In genomic region chr2:233349005-233349998, GRCh38 we compare ENCODE assay signal across 8 cellular contexts. TPM values are rescaled to one million over a fixed set of nuclear protein-coding genes. Genes with fewer than 3 reads are reported as not detected.
DNase-seq lines count a peak whose midpoint lies in the region; ATAC-seq, FAIRE-seq and TF ChIP-seq lines count a peak whose summit lies in the region.
"Had no signal": no experiment of that assay in that cellular context is flagged by ENCODE, and none has a peak within 500 bp of the region (broad histone marks: within the 10 kb centered on the region; RNA-seq: fewer than 3 reads in every experiment).

No MANE protein-coding gene starts in this region.

- in situ Hi-C loops in HepG2 (cut with HindIII; ENCODE audit: extremely low pct_ligation_motif_present, low pct_unique_long_range_greater_than_20kb), result no loop called here

- no peak overlapping the region for H3K4me3 ChIP-seq in GM23338
- peak overlapping the region; percentile 34 to 59 (median 40); a peak in 5 of 6 replicates for H3K4me3 ChIP-seq in HepG2 (replicated peaks in 1 of 3; ENCODE audit: insufficient read depth in 1 of 3, low read depth in 2 of 3, low read length in 3 of 3)

- TF ChIP-seq CTCF in GM23338 (conservative IDR thresholded peaks at IDR 0.05; ENCODE audit: low read depth in 2 of 2) (no peak), HepG2 (CRISPR knock-in tag; IDR thresholded peaks at IDR 0.05) (no peak)

- H3K9me3 ChIP-seq in HepG2 (ENCODE audit: low read length), result no peaks in the 10 kb centered on the region

- H3K4me2 ChIP-seq in GM23338, result no peak overlapping the region
- peak overlapping the region; percentile 88 for H3K4me2 ChIP-seq in HepG2 (ENCODE audit: low read depth, low read length)

- H3F3A ChIP-seq in GM23338 (replicated peaks; ENCODE audit: low read depth), result no peaks in the 10 kb centered on the region

- ATAC-seq in GM18861 (IDR thresholded peaks at IDR 0.05; ENCODE audit: unreplicated experiment) (peak; percentile 55), GM23338 (no peak), HepG2 (peak; percentile 66)

- H3K9ac ChIP-seq in HepG2 (ENCODE audit: insufficient read depth, low read depth, low read length), result peak overlapping the region; percentile 26

- no peaks in the 10 kb centered on the region for H3K9me2 ChIP-seq in GM23338 (ENCODE audit: insufficient read depth)

- H3K27ac ChIP-seq in GM23338 (ENCODE audit: low read depth) (no peak overlapping the region), HepG2 (ENCODE audit: extremely low read length, insufficient read depth, low read length) (peak overlapping the region; percentile 30)

- no peak for TF ChIP-seq RAD21 in HepG2 (CRISPR knock-in tag; IDR thresholded peaks at IDR 0.05)

- H3K27ac Mint-ChIP-seq in GM23338, result no peak overlapping the region

- peak; percentile 79 for FAIRE-seq in HepG2 (lab: Jason Lieb, UNC)

- intact Hi-C loops in HepG2 (cut with micrococcal nuclease; ENCODE audit: unreplicated experiment), result no loop called here

- POLR2A ChIA-PET in HepG2 (lab: Yijun Ruan, JAX), result interaction anchor here (0.8 to 1.2 kb wide), 3 partner anchors 15 to 98 kb away, joined by 3 to 4 read pairs (median 3); partner anchors contain the start of gene ATG16L1

- 6% methylated on average over 15 of the region's 15 CpGs for WGBS in HepG2 (ENCODE audit: low lambda C conversion rate)

- TF ChIP-seq EP300 in HepG2 (IDR thresholded peaks at IDR 0.05; ENCODE audit: low read depth in 2 of 2, low read length in 2 of 2) (0 out of 4 replicates have a peak, but pooled peaks of 1 of the 2 experiments have one; percentile 8), HepG2 (CRISPR knock-in tag; IDR thresholded peaks at IDR 0.05; ENCODE audit: borderline replicate concordance) (no peak)

- peaks cover 17% of the 10 kb centered on the region for H3K27me3 ChIP-seq in GM23338 (ENCODE audit: insufficient read depth)
- no peaks in the 10 kb centered on the region; a peak in 1 of 5 replicates for H3K27me3 ChIP-seq in HepG2 (ENCODE audit: control insufficient read depth in 1 of 2, insufficient read depth in 2 of 2, low read length in 2 of 2)

- CTCF ChIA-PET in HepG2 (lab: Yijun Ruan, JAX; ENCODE audit: low intra/inter-chr PET ratio, low total read pairs), result no interaction called here

- H4K20me1 ChIP-seq in GM23338 (replicated peaks; ENCODE audit: insufficient read depth), result no peaks in the 10 kb centered on the region
- no peaks in the 10 kb centered on the region for H4K20me1 ChIP-seq in HepG2 (ENCODE audit: insufficient read depth, low read length)

- H2AFZ ChIP-seq in GM23338 (0 out of 2 replicates have a peak overlapping the region, but pooled peaks have one; percentile 23), HepG2 (ENCODE audit: low read length) (peak overlapping the region; percentile 87)

- H3K27me3 Mint-ChIP-seq in GM23338 (ENCODE audit: insufficient read depth, low read depth, poor library complexity), result peaks cover 30% of the 10 kb centered on the region

- no peaks in the 10 kb centered on the region for H3K36me3 Mint-ChIP-seq in GM23338 (ENCODE audit: low read depth)

- H3K4me1 Mint-ChIP-seq in GM23338, result peaks cover 6% of the 10 kb centered on the region

- TF ChIP-seq POLR2A in HepG2 (IDR thresholded peaks at IDR 0.05; ENCODE audit: insufficient read depth in 1 of 2, low read depth in 2 of 2, low read length in 2 of 2), result no peak

- no peaks in the 10 kb centered on the region for H3K36me3 ChIP-seq in GM23338 (ENCODE audit: insufficient read depth)
- H3K36me3 ChIP-seq in HepG2 (replicated peaks in 1 of 2; ENCODE audit: control insufficient read depth in 1 of 2, insufficient read depth in 2 of 2, low read length in 2 of 2), result no peaks in the 10 kb centered on the region

- no peak for DNase-seq in GM23338 (ENCODE audit: low spot score)
- peak; percentile 62 for DNase-seq in HepG2 (ENCODE audit: low spot score)
- DNase-seq in cortex of kidney (lab: John Stamatoyannopoulos, UW), result no peak
- DNase-seq in cerebellar nuclear complex (lab: John Stamatoyannopoulos, UW), result no peak
- no peak for DNase-seq in GM03348 (ENCODE audit: low spot score)

- H3K9me3 Mint-ChIP-seq in GM23338, result no peaks in the 10 kb centered on the region; the same call in 2 of the 3 replicates

- H3K79me2 ChIP-seq in GM23338 (replicated peaks; ENCODE audit: insufficient read depth), result no peaks in the 10 kb centered on the region
- H3K79me2 ChIP-seq in HepG2 (ENCODE audit: insufficient read depth, low read length), result no peaks in the 10 kb centered on the region

- no peaks in the 10 kb centered on the region; the same call in 1 of the 2 replicates for H3K4me1 ChIP-seq in GM23338 (ENCODE audit: insufficient read depth)
- H3K4me1 ChIP-seq in HepG2 (ENCODE audit: insufficient read depth, low read length), result peaks cover 84% of the 10 kb centered on the region

- BruUV-seq in HepG2 (replicated peaks; lab: Mats Ljungman, UMichigan), result no TSS peak

- H3K4me3 Mint-ChIP-seq in GM23338, result no peak overlapping the region

TF ChIP-seq in GM23338, 12 proteins besides CTCF, POLR2A, EP300 and RAD21:
- TF ChIP-seq ZNF331 (CRISPR knock-in tag; IDR thresholded peaks at IDR 0.05; ENCODE audit: low read depth) (no peak), JUNB (IDR thresholded peaks at IDR 0.05; ENCODE audit: unreplicated experiment) (no peak)
TF ChIP-seq in GM23338: peak in this region for 0.

TF ChIP-seq in PFSK-1, 5 proteins besides CTCF, POLR2A, EP300 and RAD21:
- TF ChIP-seq TAF1 (IDR thresholded peaks at IDR 0.05; ENCODE audit: borderline replicate concordance, insufficient read depth, low read length) (no peak), SIN3A (IDR thresholded peaks at IDR 0.05; ENCODE audit: borderline replicate concordance, insufficient read depth, low read length) (0 out of 2 replicates have a peak, but pooled peaks have one; percentile 35), FOXP2 (optimal IDR thresholded peaks at IDR 0.05; ENCODE audit: borderline replicate concordance, extremely low read depth, extremely low read length, insufficient read depth) (peak; percentile 76)
TF ChIP-seq in PFSK-1: peak in this region for 2.

TF ChIP-seq in HepG2, 621 proteins besides CTCF, POLR2A, EP300 and RAD21 (continues in another document):
- no peak for TF ChIP-seq PRMT3 (CRISPR knock-in tag; IDR thresholded peaks at IDR 0.05; ENCODE audit: borderline replicate concordance, low read depth)

RNA-seq across cellular contexts. Expression of gene DGKD, which starts 5.0 kb away (rescaled TPM):
- total RNA-seq in GM23338 (2014; rRNA removed; shearing (Covaris generic)), result 20.5 and 23.4 TPM in 2 replicates
- polyA plus RNA-seq in GM23338 (2016; fragmentation: Nextera tagmentation; extraction: Ambion mirVana) (10.6 and 11.1 TPM in 2 replicates), HepG2 (2011; rRNA removed) (33.2 and 40.3 TPM in 2 replicates)
- polyA plus RNA-seq in PFSK-1 (2012; ENCODE audit: insufficient read length, low read depth), result 25.2 TPM
- total RNA-seq in HepG2 (2016; rRNA removed; fragmentation: Illumina TruSeq; extraction: Trizol), result 20.6 and 24.5 TPM in 2 replicates
- 14.8 and 17.4 TPM in 2 replicates for total RNA-seq in HepG2 (2016; cell fraction: cytosol; rRNA removed; fragmentation: Illumina TruSeq; extraction: Trizol; ENCODE audit: low read depth)
- 16.3 and 24.8 TPM in 2 replicates for total RNA-seq in HepG2 (2016; cell fraction: insoluble cytoplasmic fraction; rRNA removed; fragmentation: Illumina TruSeq; extraction: Trizol)
- 17.6 and 18.2 TPM in 2 replicates for total RNA-seq in HepG2 (2016; cell fraction: membrane; rRNA removed; fragmentation: Illumina TruSeq; extraction: Trizol)
- total RNA-seq in HepG2 (2016; cell fraction: nucleus; rRNA removed; fragmentation: Illumina TruSeq; extraction: Trizol), result 42.7 and 44.6 TPM in 2 replicates
- polyA plus RNA-seq in HepG2 (2011; cell fraction: cytosol; rRNA removed), result 13.1 and 13.6 TPM in 2 replicates
- polyA plus RNA-seq in HepG2 (2011; cell fraction: nucleus; rRNA removed), result 303 and 327 TPM in 2 replicates
- polyA plus RNA-seq in HepG2 (2012), result 46.9 and 49.5 TPM in 2 replicates
- polyA plus RNA-seq in HepG2 (2016; cell fraction: cytosol; fragmentation: Illumina TruSeq; extraction: Trizol; ENCODE audit: low read depth), result 5.9 and 7.2 TPM in 2 replicates
- 8.2 and 10.8 TPM in 2 replicates for polyA plus RNA-seq in HepG2 (2016; cell fraction: insoluble cytoplasmic fraction; fragmentation: Illumina TruSeq; extraction: Trizol; ENCODE audit: low read depth)
- polyA plus RNA-seq in HepG2 (2016; cell fraction: membrane; fragmentation: Illumina TruSeq; extraction: Trizol; ENCODE audit: low read depth), result 5.2 and 5.9 TPM in 2 replicates
- 119 and 132 TPM in 2 replicates for polyA plus RNA-seq in HepG2 (2016; cell fraction: nucleus; fragmentation: Illumina TruSeq; extraction: Trizol; ENCODE audit: insufficient read depth, low read depth)
- 44.8 and 91.4 TPM in 2 replicates for polyA minus RNA-seq in HepG2 (2011; rRNA and poly(A)+ RNA removed; ENCODE audit: low replicate concordance)
- 13.3 and 16.4 TPM in 2 replicates for polyA minus RNA-seq in HepG2 (2011; cell fraction: cytosol; rRNA and poly(A)+ RNA removed)
- 54.7 and 79.4 TPM in 2 replicates for polyA minus RNA-seq in HepG2 (2011; cell fraction: nucleus; rRNA and poly(A)+ RNA removed)

RNA-seq across cellular contexts. Expression of gene SAG, which starts 41.7 kb away (rescaled TPM):
- not detected in 2 replicates for total RNA-seq in GM23338 (2014; rRNA removed; shearing (Covaris generic))
- not detected in 2 replicates for polyA plus RNA-seq in GM23338 (2016; fragmentation: Nextera tagmentation; extraction: Ambion mirVana)
- polyA plus RNA-seq in PFSK-1 (2012; ENCODE audit: insufficient read length, low read depth), result not detected
- not detected in 2 replicates for total RNA-seq in HepG2 (2016; rRNA removed; fragmentation: Illumina TruSeq; extraction: Trizol)
- not detected in 2 replicates for total RNA-seq in HepG2 (2016; cell fraction: cytosol; rRNA removed; fragmentation: Illumina TruSeq; extraction: Trizol; ENCODE audit: low read depth)
- not detected in 2 replicates for total RNA-seq in HepG2 (2016; cell fraction: insoluble cytoplasmic fraction; rRNA removed; fragmentation: Illumina TruSeq; extraction: Trizol)
- not detected in 2 replicates for total RNA-seq in HepG2 (2016; cell fraction: membrane; rRNA removed; fragmentation: Illumina TruSeq; extraction: Trizol)
- not detected in 2 replicates for total RNA-seq in HepG2 (2016; cell fraction: nucleus; rRNA removed; fragmentation: Illumina TruSeq; extraction: Trizol)
- polyA plus RNA-seq in HepG2 (2011; rRNA removed), result not detected in 2 replicates
- not detected in 2 replicates for polyA plus RNA-seq in HepG2 (2011; cell fraction: cytosol; rRNA removed)
- polyA plus RNA-seq in HepG2 (2011; cell fraction: nucleus; rRNA removed), result 0.31 TPM in 1 of 2 replicates, not detected in the other
- polyA plus RNA-seq in HepG2 (2012), result not detected in 2 replicates
- not detected in 2 replicates for polyA plus RNA-seq in HepG2 (2016; cell fraction: cytosol; fragmentation: Illumina TruSeq; extraction: Trizol; ENCODE audit: low read depth)
- not detected in 2 replicates for polyA plus RNA-seq in HepG2 (2016; cell fraction: insoluble cytoplasmic fraction; fragmentation: Illumina TruSeq; extraction: Trizol; ENCODE audit: low read depth)
- not detected in 2 replicates for polyA plus RNA-seq in HepG2 (2016; cell fraction: membrane; fragmentation: Illumina TruSeq; extraction: Trizol; ENCODE audit: low read depth)
- polyA plus RNA-seq in HepG2 (2016; cell fraction: nucleus; fragmentation: Illumina TruSeq; extraction: Trizol; ENCODE audit: insufficient read depth, low read depth), result not detected in 2 replicates
- not detected in 2 replicates for polyA minus RNA-seq in HepG2 (2011; rRNA and poly(A)+ RNA removed; ENCODE audit: low replicate concordance)
- not detected in 2 replicates for polyA minus RNA-seq in HepG2 (2011; cell fraction: cytosol; rRNA and poly(A)+ RNA removed)
- not detected in 2 replicates for polyA minus RNA-seq in HepG2 (2011; cell fraction: nucleus; rRNA and poly(A)+ RNA removed)
- total RNA-seq: LHCN-M2 had no signal
